Comparison of ENCODE assay signal across 28 cellular contexts in the genomic region with DNA sequence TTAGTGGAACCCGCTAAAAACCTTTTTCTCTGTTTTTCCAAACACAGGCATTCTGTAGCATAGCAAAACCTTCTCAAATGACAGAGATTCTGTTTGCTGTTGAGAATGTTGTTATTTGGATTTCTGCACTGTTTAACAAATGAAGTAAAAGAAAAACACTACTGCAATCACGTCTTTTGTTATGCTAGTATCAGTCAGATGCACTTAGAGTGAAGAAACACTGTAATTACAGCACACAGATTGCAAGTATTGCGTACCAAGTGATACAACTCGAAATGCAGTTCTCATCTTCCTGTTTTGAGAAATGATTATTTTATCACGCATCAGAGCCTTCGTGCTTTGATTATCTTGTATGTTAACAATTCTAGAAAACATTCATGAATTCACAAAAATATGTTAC. TPM values are rescaled to one million over a fixed set of nuclear protein-coding genes. Genes with fewer than 3 reads are reported as not detected.
A peak's percentile ranks its signal among the peaks of the same experiment; 100 is the strongest.
DNase-seq lines count a peak whose midpoint lies in the region; ATAC-seq, FAIRE-seq and TF ChIP-seq lines count a peak whose summit lies in the region.
"Had no signal": no experiment of that assay in that cellular context is flagged by ENCODE, and none has a peak within 500 bp of the region (broad histone marks: within the 10 kb centered on the region; RNA-seq: fewer than 3 reads in every experiment).

No MANE protein-coding gene starts in this region.

- H3K36me3 ChIP-seq in HepG2 (replicated peaks in 1 of 2; ENCODE audit: control insufficient read depth in 1 of 2, insufficient read depth in 2 of 2, low read length in 2 of 2) (peaks cover 9 to 37% of the 10 kb centered on the region in 2 experiments; a peak in 3 of 5 replicates), right lobe of liver (no peaks in the 10 kb centered on the region), upper lobe of right lung (no peaks in the 10 kb centered on the region)
- H3K36me3 ChIP-seq: BLaER1 had no signal

- no peaks in the 10 kb centered on the region for H4K20me1 ChIP-seq in HepG2 (ENCODE audit: insufficient read depth, low read length)
- H4K20me1 ChIP-seq: BLaER1 had no signal

- POLR2A ChIA-PET in HepG2 (lab: Yijun Ruan, JAX) = no interaction called here

- H3K27me3 ChIP-seq in HepG2 (ENCODE audit: control insufficient read depth in 1 of 2, insufficient read depth in 2 of 2, low read length in 2 of 2) (no peaks in the 10 kb centered on the region), right lobe of liver (no peaks in the 10 kb centered on the region), upper lobe of right lung (no peaks in the 10 kb centered on the region)
- H3K27me3 ChIP-seq: BLaER1 had no signal

- no peak for DNase-seq in HepG2 (ENCODE audit: low spot score)
- no peak for DNase-seq in right lobe of liver
- peak; percentile 36 for DNase-seq in NCI-H2227 treated with DMSO at 0.1 percent for 48 hours (lab: John Stamatoyannopoulos, UW)
- peak; percentile 27 for DNase-seq in fibroblast of gingiva (ENCODE audit: low read depth)
- no peak for DNase-seq in upper lobe of right lung
- no peak for DNase-seq in posterior cingulate gyrus
- DNase-seq in HuH-7 (ENCODE audit: low spot score) = no peak
- DNase-seq: CD8-positive, alpha-beta memory T cell; DMS79 treated with DMSO at 0.1 percent for 48 hours; HFFc6; MM.1S; NCI-H1092 treated with DMSO at 0.1 percent for 48 hours; NCI-H1436; NCI-H187; NCI-H2171 treated with DMSO at 0.1 percent for 48 hours; NCI-H446; NCI-H524 treated with DMSO at 0.1 percent for 48 hours; NCI-H774; SHP77; SK-N-SH; SW 1271 had no signal

- CTCF ChIA-PET in HepG2 (lab: Yijun Ruan, JAX; ENCODE audit: low intra/inter-chr PET ratio, low total read pairs) = no interaction called here

- H3K9ac ChIP-seq in HepG2 (ENCODE audit: insufficient read depth, low read depth, low read length) = no peak overlapping the region
- H3K9ac ChIP-seq: BLaER1, KMS-11, SK-N-SH had no signal

- BruUV-seq in HepG2 (replicated peaks; lab: Mats Ljungman, UMichigan) = no TSS peak

- peak; percentile 8 for FAIRE-seq in HepG2 (lab: Jason Lieb, UNC)
- FAIRE-seq: GM12892 had no signal

- TF ChIP-seq RAD21 in HepG2 (CRISPR knock-in tag; IDR thresholded peaks at IDR 0.05) = no peak

- ATAC-seq in HepG2 (no peak), right lobe of liver (no peak), upper lobe of right lung (peak; percentile 28), HG03354 (IDR thresholded peaks at IDR 0.05; ENCODE audit: poor library complexity, severe bottlenecking, unreplicated experiment) (no peak)
- ATAC-seq: Panc1 had no signal

- TF ChIP-seq POLR2A in HepG2 (IDR thresholded peaks at IDR 0.05; ENCODE audit: insufficient read depth in 1 of 2, low read depth in 2 of 2, low read length in 2 of 2) (no peak), right lobe of liver (IDR thresholded peaks at IDR 0.05) (no peak)

- H3K79me2 ChIP-seq in HepG2 (ENCODE audit: insufficient read depth, low read length) = no peaks in the 10 kb centered on the region

- no peak overlapping the region for H2AFZ ChIP-seq in HepG2 (ENCODE audit: low read length)

- TF ChIP-seq EP300 in HepG2 (IDR thresholded peaks at IDR 0.05; ENCODE audit: low read depth in 2 of 2, low read length in 2 of 2) = no peak
- no peak for TF ChIP-seq EP300 in HepG2 (CRISPR knock-in tag; IDR thresholded peaks at IDR 0.05; ENCODE audit: borderline replicate concordance)

- WGBS in HepG2 (ENCODE audit: low lambda C conversion rate) = 93% methylated on average over 6 of the region's 6 CpGs
- 71% methylated on average over 6 of the region's 6 CpGs for WGBS in right lobe of liver (ENCODE audit: insufficient coverage, low coverage, low lambda C conversion rate, missing lambda C conversion rate)

- no peak for TF ChIP-seq CTCF in HepG2 (CRISPR knock-in tag; IDR thresholded peaks at IDR 0.05)
- no peak for TF ChIP-seq CTCF in right lobe of liver (IDR thresholded peaks at IDR 0.05)
- no peak for TF ChIP-seq CTCF in upper lobe of right lung (IDR thresholded peaks at IDR 0.05)

- intact Hi-C loops in HepG2 (cut with micrococcal nuclease; ENCODE audit: unreplicated experiment) (no loop called here), right lobe of liver (cut with DNase I) (no loop called here), upper lobe of right lung (cut with DNase I) (no loop called here), posterior cingulate gyrus (cut with DNase I) (no loop called here)

- in situ Hi-C loops in HepG2 (cut with HindIII; ENCODE audit: extremely low pct_ligation_motif_present, low pct_unique_long_range_greater_than_20kb) = no loop called here

- H3K27ac ChIP-seq in HepG2 (ENCODE audit: extremely low read length, insufficient read depth, low read length) (no peak overlapping the region), right lobe of liver (no peak overlapping the region), upper lobe of right lung (no peak overlapping the region)
- H3K27ac ChIP-seq: BLaER1, KMS-11, RWPE1 had no signal

- no peak overlapping the region for H3K4me2 ChIP-seq in HepG2 (ENCODE audit: low read depth, low read length)
- H3K4me2 ChIP-seq: BLaER1, KMS-11, SK-N-SH had no signal

- H3K9me3 ChIP-seq in HepG2 (ENCODE audit: low read length) = no peaks in the 10 kb centered on the region
- no peaks in the 10 kb centered on the region for H3K9me3 ChIP-seq in right lobe of liver
- no peaks in the 10 kb centered on the region for H3K9me3 ChIP-seq in upper lobe of right lung
- H3K9me3 ChIP-seq: HAP-1, SK-N-SH had no signal

- H3K4me1 ChIP-seq in HepG2 (ENCODE audit: insufficient read depth, low read length) = no peaks in the 10 kb centered on the region
- peaks cover 0 to 4% (median under 1%) of the 10 kb centered on the region in 4 donors for H3K4me1 ChIP-seq in right lobe of liver
- H3K4me1 ChIP-seq in upper lobe of right lung = no peaks in the 10 kb centered on the region

- no peak overlapping the region for H3K4me3 ChIP-seq in HepG2 (replicated peaks in 1 of 3; ENCODE audit: insufficient read depth in 1 of 3, low read depth in 2 of 3, low read length in 3 of 3)
- no peak overlapping the region for H3K4me3 ChIP-seq in right lobe of liver
- no peak overlapping the region for H3K4me3 ChIP-seq in upper lobe of right lung
- H3K4me3 ChIP-seq: BLaER1, HAP-1 had no signal

RNA-seq across cellular contexts. Expression of a gene that starts 41.8 kb away (rescaled TPM):
- total RNA-seq in HepG2 (2016; rRNA removed; fragmentation: Illumina TruSeq; extraction: Trizol) = 2.5 and 3.1 TPM in 2 replicates
- total RNA-seq in HepG2 (2016; cell fraction: cytosol; rRNA removed; fragmentation: Illumina TruSeq; extraction: Trizol; ENCODE audit: low read depth) = 0.53 and 0.71 TPM in 2 replicates
- 2.6 and 2.9 TPM in 2 replicates for total RNA-seq in HepG2 (2016; cell fraction: insoluble cytoplasmic fraction; rRNA removed; fragmentation: Illumina TruSeq; extraction: Trizol)
- total RNA-seq in HepG2 (2016; cell fraction: membrane; rRNA removed; fragmentation: Illumina TruSeq; extraction: Trizol) = 3.0 and 3.1 TPM in 2 replicates
- 2.7 and 3.1 TPM in 2 replicates for total RNA-seq in HepG2 (2016; cell fraction: nucleus; rRNA removed; fragmentation: Illumina TruSeq; extraction: Trizol)
- 11.8 and 16.9 TPM in 2 replicates for polyA plus RNA-seq in HepG2 (2011; rRNA removed)
- polyA plus RNA-seq in HepG2 (2011; cell fraction: cytosol; rRNA removed) = 5.0 and 9.2 TPM in 2 replicates
- 5.8 and 9.5 TPM in 2 replicates for polyA plus RNA-seq in HepG2 (2011; cell fraction: nucleus; rRNA removed)
- 8.7 and 11.2 TPM in 2 replicates for polyA plus RNA-seq in HepG2 (2012)
- polyA plus RNA-seq in HepG2 (2016; cell fraction: cytosol; fragmentation: Illumina TruSeq; extraction: Trizol; ENCODE audit: low read depth) = 0.48 and 0.57 TPM in 2 replicates
- 2.9 and 3.2 TPM in 2 replicates for polyA plus RNA-seq in HepG2 (2016; cell fraction: insoluble cytoplasmic fraction; fragmentation: Illumina TruSeq; extraction: Trizol; ENCODE audit: low read depth)
- polyA plus RNA-seq in HepG2 (2016; cell fraction: membrane; fragmentation: Illumina TruSeq; extraction: Trizol; ENCODE audit: low read depth) = 1.8 and 2.0 TPM in 2 replicates
- polyA plus RNA-seq in HepG2 (2016; cell fraction: nucleus; fragmentation: Illumina TruSeq; extraction: Trizol; ENCODE audit: insufficient read depth, low read depth) = 4.8 and 5.6 TPM in 2 replicates
- polyA minus RNA-seq in HepG2 (2011; rRNA and poly(A)+ RNA removed; ENCODE audit: low replicate concordance) = 22.9 and 78.5 TPM in 2 replicates
- polyA minus RNA-seq in HepG2 (2011; cell fraction: cytosol; rRNA and poly(A)+ RNA removed) = 5.3 and 10.4 TPM in 2 replicates
- polyA minus RNA-seq in HepG2 (2011; cell fraction: nucleus; rRNA and poly(A)+ RNA removed) = 7.1 and 10.8 TPM in 2 replicates
- 10 to 100 TPM; 10.9 to 40.1 (median 27.8) TPM for total RNA-seq in right lobe of liver
- total RNA-seq in upper lobe of right lung = 45.6 TPM

RNA-seq across cellular contexts. Expression of a gene that starts 50.1 kb away (rescaled TPM):
- total RNA-seq in HepG2 (2016; rRNA removed; fragmentation: Illumina TruSeq; extraction: Trizol) (10.6 and 12.0 TPM in 2 replicates), right lobe of liver (10 to 100 TPM in 1 of 6 experiments, 1 to 10 TPM in 5; 3.5 to 11.2 (median 6.2) TPM), upper lobe of right lung (2.7 TPM)
- total RNA-seq in HepG2 (2016; cell fraction: cytosol; rRNA removed; fragmentation: Illumina TruSeq; extraction: Trizol; ENCODE audit: low read depth) = 5.6 and 8.3 TPM in 2 replicates
- 10.0 and 12.7 TPM in 2 replicates for total RNA-seq in HepG2 (2016; cell fraction: insoluble cytoplasmic fraction; rRNA removed; fragmentation: Illumina TruSeq; extraction: Trizol)
- 5.3 and 6.5 TPM in 2 replicates for total RNA-seq in HepG2 (2016; cell fraction: membrane; rRNA removed; fragmentation: Illumina TruSeq; extraction: Trizol)
- total RNA-seq in HepG2 (2016; cell fraction: nucleus; rRNA removed; fragmentation: Illumina TruSeq; extraction: Trizol) = 19.5 and 21.6 TPM in 2 replicates
- polyA plus RNA-seq in HepG2 (2011; rRNA removed) = 9.3 and 13.5 TPM in 2 replicates
- polyA plus RNA-seq in HepG2 (2011; cell fraction: cytosol; rRNA removed) = 4.2 and 6.2 TPM in 2 replicates
- polyA plus RNA-seq in HepG2 (2011; cell fraction: nucleus; rRNA removed) = 25.1 and 30.9 TPM in 2 replicates
- polyA plus RNA-seq in HepG2 (2012) = 7.4 and 11.8 TPM in 2 replicates
- polyA plus RNA-seq in HepG2 (2016; cell fraction: cytosol; fragmentation: Illumina TruSeq; extraction: Trizol; ENCODE audit: low read depth) = 0.66 and 1.2 TPM in 2 replicates
- polyA plus RNA-seq in HepG2 (2016; cell fraction: insoluble cytoplasmic fraction; fragmentation: Illumina TruSeq; extraction: Trizol; ENCODE audit: low read depth) = 8.6 and 8.8 TPM in 2 replicates
- polyA plus RNA-seq in HepG2 (2016; cell fraction: membrane; fragmentation: Illumina TruSeq; extraction: Trizol; ENCODE audit: low read depth) = 1.7 and 1.9 TPM in 2 replicates
- 24.2 and 25.3 TPM in 2 replicates for polyA plus RNA-seq in HepG2 (2016; cell fraction: nucleus; fragmentation: Illumina TruSeq; extraction: Trizol; ENCODE audit: insufficient read depth, low read depth)
- polyA minus RNA-seq in HepG2 (2011; rRNA and poly(A)+ RNA removed; ENCODE audit: low replicate concordance) = 9.4 and 18.5 TPM in 2 replicates
- 4.8 and 5.4 TPM in 2 replicates for polyA minus RNA-seq in HepG2 (2011; cell fraction: cytosol; rRNA and poly(A)+ RNA removed)
- polyA minus RNA-seq in HepG2 (2011; cell fraction: nucleus; rRNA and poly(A)+ RNA removed) = 36.2 and 51.6 TPM in 2 replicates

Comparison
In these comparisons a context has a peak if more than half of its experiments do, and no peak if none do; other contexts are left out.
1. DNase-seq: peak in NCI-H2227 treated with DMSO at 0.1 percent for 48 hours (single experiment) and fibroblast of gingiva (single experiment); none in HepG2 (single experiment), right lobe of liver (0 of 3), upper lobe of right lung (single experiment), posterior cingulate gyrus (0 of 10) and HuH-7 (single experiment).